10 cellular contexts compared by ENCODE assay signal in genomic region chr6:11921017-11921438, GRCh38.
DNase-seq lines count a peak whose midpoint lies in the region; ATAC-seq and TF ChIP-seq lines count a peak whose summit lies in the region.
"Had no signal": no experiment of that assay in that cellular context is flagged by ENCODE, and none has a peak within 500 bp of the region (broad histone marks: within the 10 kb centered on the region; RNA-seq: fewer than 3 reads in every experiment).

No MANE protein-coding gene starts in this region.

- H3K27me3 ChIP-seq in HCT116 (ENCODE audit: insufficient read depth, low read length) (no peaks in the 10 kb centered on the region), Caco-2 (replicated peaks; ENCODE audit: control insufficient read depth, insufficient read depth, low read length) (no peaks in the 10 kb centered on the region)

- no peak overlapping the region for H2AFZ ChIP-seq in HCT116 (ENCODE audit: low read depth, low read length, poor library complexity, severe bottlenecking)

- H4K20me1 ChIP-seq in HCT116 (ENCODE audit: insufficient read depth) = no peaks in the 10 kb centered on the region

- POLR2A ChIA-PET in HCT116 (lab: Charles Lee) (no interaction called here), Caco-2 (lab: Charles Lee) (no interaction called here)

- no peak for TF ChIP-seq POLR2A in HCT116 (IDR thresholded peaks at IDR 0.05; ENCODE audit: borderline replicate concordance, extremely low read depth, insufficient read depth, insufficient read length)

- BruUV-seq in HCT116 (replicated peaks; lab: Mats Ljungman, UMichigan) (no TSS peak), Caco-2 (replicated peaks; lab: Mats Ljungman, UMichigan) (no TSS peak)

- H3K4me2 ChIP-seq in HCT116 (ENCODE audit: low read length) = peak overlapping the region; percentile 13

- no peak for TF ChIP-seq RAD21 in HCT116 (IDR thresholded peaks at IDR 0.05; ENCODE audit: low read depth)

- H3K79me2 ChIP-seq in HCT116 (ENCODE audit: insufficient read depth, low read length) = no peaks in the 10 kb centered on the region

- no peak overlapping the region for H3K27ac ChIP-seq in HCT116 (ENCODE audit: low read depth, low read length)

- no peak overlapping the region for H3K27ac Mint-ChIP-seq in Caco-2 (ENCODE audit: unreplicated experiment)

- H3K4me3 ChIP-seq in HCT116 (replicated peaks in 1 of 2; ENCODE audit: low read depth in 1 of 2, low read length in 2 of 2) (no peak overlapping the region), astrocyte of the spinal cord (ENCODE audit: low read depth, low read length) (no peak overlapping the region), Caco-2 (ENCODE audit: low read depth, low read length) (no peak overlapping the region)

- no peak for TF ChIP-seq CTCF in HCT116 (IDR thresholded peaks at IDR 0.05 in 2 of 3, conservative IDR thresholded peaks at IDR 0.05 in 1 of 3; ENCODE audit: borderline replicate concordance in 1 of 3, insufficient read depth in 1 of 3, low read depth in 2 of 3, low read length in 2 of 3)
- no peak for TF ChIP-seq CTCF in astrocyte of the spinal cord (IDR thresholded peaks at IDR 0.05; ENCODE audit: low read depth, low read length)
- no peak for TF ChIP-seq CTCF in Caco-2 (IDR thresholded peaks at IDR 0.05; ENCODE audit: insufficient read depth in 1 of 2, low read depth in 1 of 2, low read length in 1 of 2, severe bottlenecking in 1 of 2, unreplicated experiment in 1 of 2)

- ATAC-seq in HCT116 (peak; percentile 84), GM21528 (IDR thresholded peaks at IDR 0.05; ENCODE audit: low FRiP score, unreplicated experiment) (no peak), HG03432 (IDR thresholded peaks at IDR 0.05; ENCODE audit: unreplicated experiment) (no peak)
- ATAC-seq: activated CD4-positive, CD25-positive, alpha-beta regulatory T cell treated with anti-CD3 and anti-CD28 coated beads, Interleukin-2, amount 50 U/mL, for 24 hours had no signal

- peaks cover 6% of the 10 kb centered on the region for H3K4me1 Mint-ChIP-seq in Caco-2 (ENCODE audit: low read depth, unreplicated experiment)

- H3K9me3 ChIP-seq in HCT116 (ENCODE audit: control insufficient read depth in 1 of 2, insufficient read depth in 1 of 2, low read depth in 1 of 2, low read length in 2 of 2) = no peaks in the 10 kb centered on the region
- no peaks in the 10 kb centered on the region for H3K9me3 ChIP-seq in Caco-2

- H3K9me2 ChIP-seq in HCT116 (ENCODE audit: insufficient read depth) = no peaks in the 10 kb centered on the region

- RAD21 ChIA-PET in HCT116 (lab: Charles Lee; ENCODE audit: low non-redundant PET in 1 of 2, low total read pairs in 2 of 2, uncharacterized antibody in 2 of 2, unreplicated experiment in 2 of 2) = no interaction called here

- intact Hi-C loops in HCT116 (cut with micrococcal nuclease) (no loop called here), Caco-2 (cut with micrococcal nuclease; ENCODE audit: unreplicated experiment) (no loop called here)

- CTCF ChIA-PET in HCT116 (lab: Charles Lee) (no interaction called here), Caco-2 (lab: Charles Lee) (no interaction called here)

- H3K9ac ChIP-seq in HCT116 (ENCODE audit: low read length) = no peak overlapping the region

- no peaks in the 10 kb centered on the region for H3K9me3 Mint-ChIP-seq in Caco-2 (ENCODE audit: unreplicated experiment)

- peak; percentile 8 for DNase-seq in HCT116 (ENCODE audit: low read depth, low spot score)
- DNase-seq in astrocyte of the spinal cord (ENCODE audit: low read depth, low spot score) = peak; percentile 91
- DNase-seq in iPS-NIHi7 (ENCODE audit: extremely low spot score) = peak; percentile 69
- DNase-seq in smooth muscle cell of the brain vasculature (ENCODE audit: low read depth, low spot score) = peak; percentile 51
- DNase-seq in retina = no peak
- DNase-seq in Caco-2 = no peak
- DNase-seq: effector memory CD4-positive, alpha-beta T cell had no signal

- H3K4me3 Mint-ChIP-seq in Caco-2 (ENCODE audit: unreplicated experiment) = no peak overlapping the region

- no peaks in the 10 kb centered on the region for H3K36me3 Mint-ChIP-seq in Caco-2 (ENCODE audit: insufficient read depth, unreplicated experiment)

- H3K27me3 Mint-ChIP-seq in Caco-2 (ENCODE audit: insufficient read depth, unreplicated experiment) = no peaks in the 10 kb centered on the region

- H3K36me3 ChIP-seq in HCT116 (ENCODE audit: control insufficient read depth in 1 of 2, insufficient read depth in 2 of 2, low read length in 2 of 2) (no peaks in the 10 kb centered on the region), Caco-2 (ENCODE audit: control insufficient read depth, insufficient read depth, low read length) (no peaks in the 10 kb centered on the region)

- H3K4me1 ChIP-seq in HCT116 (ENCODE audit: control insufficient read depth in 1 of 2, insufficient read depth in 2 of 2, low read length in 2 of 2) (peaks cover 0 to 10% of the 10 kb centered on the region in 2 experiments; a peak in 2 of 4 replicates), Caco-2 (peaks cover 12% of the 10 kb centered on the region)

- in situ Hi-C loops in astrocyte of the spinal cord (cut with HindIII; ENCODE audit: low sequenced_read_pairs) = no loop called here

TF ChIP-seq in HCT116, 20 proteins besides CTCF, POLR2A, EP300 and RAD21:
- TF ChIP-seq CEBPB (IDR thresholded peaks at IDR 0.05; ENCODE audit: low read depth) = no peak

Comparison
In these comparisons a context has a peak if more than half of its experiments do, and no peak if none do; other contexts are left out.
1. DNase-seq: peak in HCT116 (single experiment), astrocyte of the spinal cord (single experiment), iPS-NIHi7 (single experiment) and smooth muscle cell of the brain vasculature (single experiment); none in retina (single experiment) and Caco-2 (0 of 2).